In the genomic region with DNA sequence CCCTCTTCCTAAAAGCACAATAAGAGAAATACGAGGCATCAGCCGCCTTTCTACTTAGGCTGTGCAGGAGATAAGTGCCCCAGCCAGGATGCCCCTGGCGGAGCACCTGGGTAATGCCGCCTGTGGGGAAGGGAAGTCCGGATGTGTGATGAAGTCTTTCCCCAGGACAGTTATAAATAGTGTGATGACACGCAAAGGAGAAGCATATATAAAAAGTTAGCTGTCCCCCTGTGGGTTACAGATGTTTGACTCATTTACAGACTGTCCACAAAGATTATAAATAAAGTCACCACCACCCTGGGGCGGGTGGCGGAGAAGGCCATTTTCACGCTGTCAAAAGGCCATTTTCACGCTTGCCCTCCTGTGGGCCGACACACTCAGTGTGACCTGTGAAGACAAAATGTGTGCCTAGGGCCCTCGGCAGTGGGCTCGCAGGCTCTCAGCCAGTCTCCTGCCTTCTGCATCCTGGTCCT, we compare ENCODE assay signal across 9 cellular contexts.
DNase-seq lines count a peak whose midpoint lies in the region; ATAC-seq and FAIRE-seq lines count a peak whose summit lies in the region.
"Had no signal": no experiment of that assay in that cellular context is flagged by ENCODE, and none has a peak within 500 bp of the region (broad histone marks: within the 10 kb centered on the region; RNA-seq: fewer than 3 reads in every experiment).

No MANE protein-coding gene starts in this region.

- ATAC-seq in GM21390 (IDR thresholded peaks at IDR 0.05; ENCODE audit: unreplicated experiment), result peak; percentile 37

- FAIRE-seq in urothelium cell line (lab: Jason Lieb, UNC), result no peak

- DNase-seq in DMS53 (lab: John Stamatoyannopoulos, UW), result peak; percentile 83
- DNase-seq in NCI-H2227 treated with DMSO at 0.1 percent for 48 hours (lab: John Stamatoyannopoulos, UW), result peak; percentile 9
- peak; percentile 64 to 68 for DNase-seq in activated T-cell treated with anti-CD3 and anti-CD28 coated beads, Interleukin-2, amount 50 U/mL, for 48 hours
- DNase-seq in iris pigment epithelial cell (ENCODE audit: low read depth), result peak; percentile 29
- DNase-seq in urothelium cell line (ENCODE audit: low spot score), result peak; percentile 72
- no peak for DNase-seq in effector CD8-positive, alpha-beta T cell (lab: John Stamatoyannopoulos, UW)
- no peak for DNase-seq in superior temporal gyrus (ENCODE audit: extremely low spot score)
- DNase-seq: naive B cell had no signal

Comparison
In these comparisons a context has a peak if more than half of its experiments do, and no peak if none do; other contexts are left out.
1. DNase-seq: peak in DMS53 (single experiment), NCI-H2227 treated with DMSO at 0.1 percent for 48 hours (single experiment), activated T-cell treated with anti-CD3 and anti-CD28 coated beads, Interleukin-2, amount 50 U/mL, for 48 hours (2 of 2), iris pigment epithelial cell (single experiment) and urothelium cell line (single experiment); none in effector CD8-positive, alpha-beta T cell (single experiment) and superior temporal gyrus (single experiment).